Comparison of ENCODE assay signal across 28 cellular contexts in genomic region chr10:1217661-1218060, GRCh38.
"Had no signal": no experiment of that assay in that cellular context is flagged by ENCODE, and none has a peak within 500 bp of the region (broad histone marks: within the 10 kb centered on the region; RNA-seq: fewer than 3 reads in every experiment).

No MANE protein-coding gene starts in this region.

- H3K36me3 ChIP-seq: left ventricle myocardium inferior, neural progenitor cell, right atrium auricular region, right lobe of liver, stomach, thyroid gland, transverse colon, uterus had no signal

- ATAC-seq: left colon; natural killer cell; right lobe of liver; stimulated activated naive B cell treated with anti-CD40 and anti-IgM and Interleukin-4, amounts not matched to agents 10 μg/mL and 1 μg/mL and 100 μg/mL, for 72 hours; stimulated activated naive CD8-positive, alpha-beta T cell treated with anti-CD3 and anti-CD28 coated beads, Interleukin-15, Interleukin-2, amounts not matched to agents 100 U/mL and 50 U/mL, for 24 hours had no signal

- H3K27me3 Mint-ChIP-seq: stimulated activated naive B cell treated with anti-CD40 and anti-IgM and Interleukin-4, amounts not matched to agents 10 μg/mL and 1 μg/mL and 100 μg/mL, for 72 hours had no signal

- H3K4me1 ChIP-seq: left ventricle myocardium inferior, neural progenitor cell, parathyroid adenoma, right atrium auricular region, right lobe of liver, stomach, testis, thyroid gland, transverse colon, uterus had no signal

- H3K4me3 ChIP-seq: left ventricle myocardium inferior, neural progenitor cell, right atrium auricular region, right lobe of liver, smooth muscle cell, stomach, testis, thyroid gland, transverse colon, uterus had no signal

- H3K27ac Mint-ChIP-seq: immature natural killer cell; memory B cell; naive B cell; natural killer cell; nephron progenitor cell; neural progenitor cell; progenitor cell of endocrine pancreas; stimulated activated naive B cell treated with anti-CD40 and anti-IgM and Interleukin-4, amounts not matched to agents 10 μg/mL and 1 μg/mL and 100 μg/mL, for 72 hours had no signal

- H3K27me3 ChIP-seq: neural progenitor cell, neutrophil, right atrium auricular region, right lobe of liver, stomach, testis, thyroid gland, transverse colon, uterus had no signal

- H3K4me1 Mint-ChIP-seq: immature natural killer cell; memory B cell; naive B cell; natural killer cell; nephron progenitor cell; stimulated activated naive B cell treated with anti-CD40 and anti-IgM and Interleukin-4, amounts not matched to agents 10 μg/mL and 1 μg/mL and 100 μg/mL, for 72 hours had no signal

- H3K9me3 Mint-ChIP-seq: memory B cell, natural killer cell had no signal

- DNase-seq: hypothalamus; immature natural killer cell; kidney; left colon; left ventricle myocardium inferior; naive B cell; natural killer cell; nephron progenitor cell; occipital lobe; right lobe of liver; stimulated activated CD4-positive, alpha-beta T cell treated with anti-CD3 and anti-CD28 coated beads, Interleukin-12 subunit alpha, Interleukin-12 subunit beta, amount 100 ng/mL, for 4 hours; stimulated activated CD4-positive, alpha-beta T cell treated with anti-CD3 and anti-CD28 coated beads, Interleukin-15, amount 100 ng/mL, for 24 hours; stimulated activated CD4-positive, alpha-beta T cell treated with anti-CD3 and anti-CD28 coated beads, Interleukin-2, amount 100 ng/mL, for 24 hours; stimulated activated CD4-positive, alpha-beta T cell treated with anti-CD3 and anti-CD28 coated beads, Interleukin-4, amount 100 ng/mL, for 1 hour; stimulated activated naive B cell treated with anti-CD40 and anti-IgM and Interleukin-4, amounts not matched to agents 10 μg/mL and 1 μg/mL and 100 μg/mL, for 72 hours; stimulated activated naive CD8-positive, alpha-beta T cell treated with anti-CD3 and anti-CD28 coated beads, Interleukin-15, Interleukin-2, amounts not matched to agents 100 U/mL and 50 U/mL, for 24 hours; stomach; testis; thyroid gland; transverse colon; uterus had no signal

- H3K27ac ChIP-seq: left ventricle myocardium inferior, neural progenitor cell, neutrophil, parathyroid adenoma, right atrium auricular region, right lobe of liver, stomach, testis, thyroid gland, transverse colon, uterus had no signal

- H3K9me3 ChIP-seq: left ventricle myocardium inferior, neutrophil, right atrium auricular region, right lobe of liver, stomach, testis, thyroid gland, transverse colon, uterus had no signal

- H3K36me3 Mint-ChIP-seq: immature natural killer cell; naive B cell; natural killer cell; neural progenitor cell; stimulated activated naive B cell treated with anti-CD40 and anti-IgM and Interleukin-4, amounts not matched to agents 10 μg/mL and 1 μg/mL and 100 μg/mL, for 72 hours had no signal

- H3K4me3 Mint-ChIP-seq: immature natural killer cell; memory B cell; naive B cell; natural killer cell; nephron progenitor cell; neural progenitor cell; stimulated activated naive B cell treated with anti-CD40 and anti-IgM and Interleukin-4, amounts not matched to agents 10 μg/mL and 1 μg/mL and 100 μg/mL, for 72 hours had no signal
